7 cellular contexts compared by ENCODE assay signal in the genomic region with DNA sequence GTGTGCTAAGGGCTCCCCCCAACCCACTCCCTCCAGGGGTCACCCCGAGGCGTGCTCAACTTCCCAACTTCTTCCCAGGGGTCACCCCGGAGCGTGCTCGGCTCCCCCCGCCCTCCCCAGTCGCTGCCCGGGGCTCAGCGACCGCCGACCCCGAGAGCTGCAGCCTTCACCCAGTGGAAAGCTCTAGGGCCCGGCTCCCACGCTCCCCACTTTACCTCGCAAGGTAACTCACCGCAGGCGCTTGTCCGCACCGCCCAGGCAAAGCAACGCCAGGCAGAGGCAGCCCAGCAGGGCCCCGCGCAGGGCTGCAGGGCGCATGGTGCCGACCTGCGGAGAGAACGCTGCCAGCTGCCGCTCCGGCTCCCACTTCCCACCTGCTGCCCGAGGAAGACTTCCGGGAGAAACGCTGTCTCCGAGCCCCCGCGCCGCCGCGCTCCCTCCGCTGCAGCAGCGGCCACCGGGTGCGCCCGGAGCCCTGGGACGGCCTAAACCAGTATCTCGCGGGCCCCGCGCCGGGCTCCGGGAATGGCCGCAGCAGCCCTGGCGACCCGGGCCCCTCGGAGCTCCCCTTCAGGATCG. TPM values are rescaled to one million over a fixed set of nuclear protein-coding genes. Genes with fewer than 3 reads are reported as not detected.
DNase-seq lines count a peak whose midpoint lies in the region; ATAC-seq and TF ChIP-seq lines count a peak whose summit lies in the region.

No MANE protein-coding gene starts in this region.

- DNase-seq in GM06990 (ENCODE audit: extremely low read depth, insufficient read length) (no peak), MG63 (peak; percentile 53), adipocyte (ENCODE audit: low read depth) (no peak), SKM-1 treated with dmso at 0.1 percent for 144 hours (lab: John Stamatoyannopoulos, UW; ENCODE audit: unreplicated experiment) (no peak)
- no peak for DNase-seq in stimulated activated effector memory CD8-positive, alpha-beta T cell treated with anti-CD3 and anti-CD28 coated beads, Interleukin-12 subunit alpha, Interleukin-12 subunit beta, amount 100 ng/mL, for 72 hours (ENCODE audit: low spot score in 2 of 2)

- H3K4me1 ChIP-seq in adipocyte (ENCODE audit: control insufficient read depth, insufficient read depth, low read length): peaks cover 8% of the 10 kb centered on the region
- peaks cover 7% of the 10 kb centered on the region; the same call in 1 of the 2 replicates for H3K4me1 ChIP-seq in iPS-20b (ENCODE audit: insufficient read depth, low read length)

- H3K9me3 ChIP-seq in MG63 (no peaks in the 10 kb centered on the region), adipocyte (ENCODE audit: control insufficient read depth, low read length) (no peaks in the 10 kb centered on the region), iPS-20b (ENCODE audit: insufficient read depth, low read depth, low read length) (no peaks in the 10 kb centered on the region)

- no peaks in the 10 kb centered on the region for H3K27me3 ChIP-seq in GM06990 (replicated peaks; ENCODE audit: control insufficient read depth, insufficient read depth, low read length)
- no peaks in the 10 kb centered on the region for H3K27me3 ChIP-seq in MG63
- no peaks in the 10 kb centered on the region for H3K27me3 ChIP-seq in adipocyte (replicated peaks; ENCODE audit: control insufficient read depth, insufficient read depth, low read length)
- peaks cover 23% of the 10 kb centered on the region for H3K27me3 ChIP-seq in iPS-20b (ENCODE audit: insufficient read depth, low read length)

- peak overlapping the region; percentile 93 for H3K4me3 Mint-ChIP-seq in stimulated activated effector memory CD8-positive, alpha-beta T cell treated with anti-CD3 and anti-CD28 coated beads, Interleukin-12 subunit alpha, Interleukin-12 subunit beta, amount 100 ng/mL, for 72 hours

- ATAC-seq in GM21528 (IDR thresholded peaks at IDR 0.05; ENCODE audit: low FRiP score, unreplicated experiment): peak; percentile 5
- peak; percentile 41 for ATAC-seq in stimulated activated effector memory CD8-positive, alpha-beta T cell treated with anti-CD3 and anti-CD28 coated beads, Interleukin-12 subunit alpha, Interleukin-12 subunit beta, amount 100 ng/mL, for 72 hours

- H3K9me3 Mint-ChIP-seq in stimulated activated effector memory CD8-positive, alpha-beta T cell treated with anti-CD3 and anti-CD28 coated beads, Interleukin-12 subunit alpha, Interleukin-12 subunit beta, amount 100 ng/mL, for 72 hours: no peaks in the 10 kb centered on the region

- H3K4me3 ChIP-seq in GM06990 (replicated peaks; ENCODE audit: low read depth, low read length) (peak overlapping the region; percentile 69), MG63 (peak overlapping the region; percentile 80), adipocyte (ENCODE audit: low read length) (peak overlapping the region; percentile 89), iPS-20b (ENCODE audit: low read length) (peak overlapping the region; percentile 80)

- peak overlapping the region; percentile 90 for H3K27ac Mint-ChIP-seq in stimulated activated effector memory CD8-positive, alpha-beta T cell treated with anti-CD3 and anti-CD28 coated beads, Interleukin-12 subunit alpha, Interleukin-12 subunit beta, amount 100 ng/mL, for 72 hours

- peaks cover 79% of the 10 kb centered on the region for H3K4me1 Mint-ChIP-seq in stimulated activated effector memory CD8-positive, alpha-beta T cell treated with anti-CD3 and anti-CD28 coated beads, Interleukin-12 subunit alpha, Interleukin-12 subunit beta, amount 100 ng/mL, for 72 hours

- H3K9ac ChIP-seq in adipocyte (ENCODE audit: low read length): peak overlapping the region; percentile 86
- H3K9ac ChIP-seq in iPS-20b (ENCODE audit: low read depth, low read length): peak overlapping the region; percentile 51; the same call in 1 of the 2 replicates

- TF ChIP-seq CTCF in GM06990 (IDR thresholded peaks at IDR 0.05; ENCODE audit: insufficient read depth, low read length, poor library complexity, severe bottlenecking): no peak

- H3K36me3 Mint-ChIP-seq in stimulated activated effector memory CD8-positive, alpha-beta T cell treated with anti-CD3 and anti-CD28 coated beads, Interleukin-12 subunit alpha, Interleukin-12 subunit beta, amount 100 ng/mL, for 72 hours: peaks cover 19% of the 10 kb centered on the region

- H3K36me3 ChIP-seq in GM06990 (ENCODE audit: control insufficient read depth, insufficient read depth, low read length) (peaks cover 2% of the 10 kb centered on the region), MG63 (peaks cover 3% of the 10 kb centered on the region; the same call in 1 of the 2 replicates), adipocyte (ENCODE audit: control insufficient read depth, insufficient read depth, low read length, severe bottlenecking) (no peaks in the 10 kb centered on the region), iPS-20b (ENCODE audit: insufficient read depth, low read depth, low read length) (0 out of 2 replicates have a peak, but pooled peaks cover 3% of the 10 kb centered on the region)

- no peak overlapping the region for H3K27ac ChIP-seq in iPS-20b (ENCODE audit: low read length)

RNA-seq across cellular contexts. Expression of a gene that starts 0.4 kb away (rescaled TPM):
- 31.6 and 32.1 TPM in 2 replicates for total RNA-seq in MG63 (2014; rRNA removed; shearing (Covaris generic); ENCODE audit: low replicate concordance)

RNA-seq across cellular contexts. Expression of a gene that starts 43.2 kb away (rescaled TPM):
- total RNA-seq in MG63 (2014; rRNA removed; shearing (Covaris generic); ENCODE audit: low replicate concordance): 18.3 and 33.0 TPM in 2 replicates
